ENCODE assay signal across 1 cellular context in the genomic region with DNA sequence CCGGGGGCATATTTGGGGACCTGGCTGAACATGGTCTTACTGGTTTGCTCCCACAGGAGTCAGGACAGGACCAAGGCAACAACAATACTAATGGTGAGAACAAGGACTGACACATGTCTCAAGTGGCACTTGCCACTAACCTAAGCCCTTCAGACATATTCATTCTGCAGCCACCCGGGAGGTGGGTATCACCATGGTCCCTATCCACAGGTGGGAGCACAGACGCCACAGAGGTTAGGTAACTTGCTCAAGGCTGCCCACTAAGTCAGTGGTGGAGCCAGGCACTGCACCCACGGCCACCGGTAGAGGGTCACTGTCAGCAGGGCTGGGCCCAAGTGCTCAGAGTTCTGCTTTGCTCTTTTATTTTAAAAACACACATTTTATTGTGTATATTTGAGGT.
TF ChIP-seq lines count a peak whose summit lies in the region.

No MANE protein-coding gene starts in this region.

TF ChIP-seq in K562, 482 proteins besides CTCF, POLR2A, EP300 and RAD21 (continued from another document):
- TF ChIP-seq RERE (CRISPR knock-in tag; IDR thresholded peaks at IDR 0.05; ENCODE audit: borderline replicate concordance), result no peak
- no peak for TF ChIP-seq KDM2B (CRISPR knock-in tag; IDR thresholded peaks at IDR 0.05)
